ENCODE assay signal across 16 cellular contexts in genomic region chr9:98978231-98978681, GRCh38. TPM values are rescaled to one million over a fixed set of nuclear protein-coding genes. Genes with fewer than 3 reads are reported as not detected.
DNase-seq lines count a peak whose midpoint lies in the region; TF ChIP-seq lines count a peak whose summit lies in the region.
"Had no signal": no experiment of that assay in that cellular context is flagged by ENCODE, and none has a peak within 500 bp of the region (broad histone marks: within the 10 kb centered on the region; RNA-seq: fewer than 3 reads in every experiment).

No MANE protein-coding gene starts in this region.

- intact Hi-C loops in MCF 10A (cut with micrococcal nuclease) = no loop called here

- in situ Hi-C loops in GM13977 (cut with MboI; ENCODE audit: low pct_unique_long_range_greater_than_20kb, low sequenced_read_pairs, unreplicated experiment) = no loop called here

- H3K27me3 ChIP-seq in mesenchymal stem cell (ENCODE audit: control insufficient read depth in 1 of 2, insufficient read depth in 1 of 2, low read length in 2 of 2) (peaks cover 7 to 55% of the 10 kb centered on the region in 2 experiments), subcutaneous abdominal adipose tissue (ENCODE audit: control insufficient read depth in 5 of 5, insufficient read depth in 4 of 5, low read length in 5 of 5) (no peaks in the 10 kb centered on the region)
- H3K27me3 ChIP-seq: right lobe of liver had no signal

- no peaks in the 10 kb centered on the region for H3K36me3 ChIP-seq in mesenchymal stem cell (ENCODE audit: control insufficient read depth in 1 of 2, insufficient read depth in 2 of 2, low read depth in 1 of 2, low read length in 2 of 2)
- H3K36me3 ChIP-seq in subcutaneous abdominal adipose tissue (ENCODE audit: control insufficient read depth in 5 of 5, insufficient read depth in 5 of 5, low read length in 5 of 5) = no peaks in the 10 kb centered on the region
- H3K36me3 ChIP-seq: right lobe of liver had no signal

- peaks cover 21% of the 10 kb centered on the region for H3K27me3 Mint-ChIP-seq in MCF 10A (ENCODE audit: insufficient read depth, unreplicated experiment)

- no peak overlapping the region for H2BK120ac ChIP-seq in mesenchymal stem cell (ENCODE audit: low read depth, low read length)

- TF ChIP-seq CTCF in MCF 10A (IDR thresholded peaks at IDR 0.05; ENCODE audit: unreplicated experiment) (no peak), GM13977 (IDR thresholded peaks at IDR 0.05; ENCODE audit: extremely low read depth, insufficient read depth, missing control alignments) (no peak)

- TF ChIP-seq RAD21 in Ishikawa (IDR thresholded peaks at IDR 0.05; ENCODE audit: low read depth) = no peak

- no peaks in the 10 kb centered on the region for H3K36me3 Mint-ChIP-seq in MCF 10A (ENCODE audit: insufficient read depth, unreplicated experiment)
- H3K36me3 Mint-ChIP-seq: CD8-positive, alpha-beta memory T cell had no signal

- DNase-seq in brain pericyte (ENCODE audit: low read depth, low spot score) (peak; percentile 68), mesenchymal stem cell (peak; percentile 75), cortex of kidney (lab: John Stamatoyannopoulos, UW) (no peak), MCF 10A (ENCODE audit: unreplicated experiment) (no peak), GM13977 (ENCODE audit: low spot score) (no peak)
- DNase-seq in activated CD4-positive, CD25-positive, alpha-beta regulatory T cell (lab: John Stamatoyannopoulos, UW) = no peak
- DNase-seq: activated CD4-positive, alpha-beta memory T cell treated with anti-CD3 and anti-CD28 coated beads, Interleukin-2, amount 10 ng/mL, durations not matched to agents 7 days and 5 days; activated effector memory CD4-positive, alpha-beta T cell treated with anti-CD3 and anti-CD28 coated beads, Interleukin-2, amount 50 U/mL, for 16 hours; CD8-positive, alpha-beta memory T cell; central memory CD4-positive, alpha-beta T cell; erythroblast; NCI-H526; right lobe of liver had no signal

- H4K91ac ChIP-seq in mesenchymal stem cell (ENCODE audit: low read length) = no peak overlapping the region

- no peak overlapping the region for H3K4me3 Mint-ChIP-seq in MCF 10A (ENCODE audit: unreplicated experiment)
- H3K4me3 Mint-ChIP-seq: activated CD4-positive, alpha-beta memory T cell treated with anti-CD3 and anti-CD28 coated beads, Interleukin-2, amount 10 ng/mL, durations not matched to agents 7 days and 5 days; CD8-positive, alpha-beta memory T cell had no signal

- no peak overlapping the region for H3K4ac ChIP-seq in mesenchymal stem cell (ENCODE audit: low read depth in 1 of 2, low read length in 2 of 2)

- peak overlapping the region; percentile 19 for H3K9ac ChIP-seq in mesenchymal stem cell (ENCODE audit: low read length)
- peak overlapping the region in 3 of 5 donors; percentile 17 to 60 (median 29) for H3K9ac ChIP-seq in subcutaneous abdominal adipose tissue (ENCODE audit: low read length in 5 of 5)

- no peak overlapping the region for H4K8ac ChIP-seq in mesenchymal stem cell (ENCODE audit: low read length)

- H2AFZ ChIP-seq in mesenchymal stem cell (ENCODE audit: low read depth, low read length) = no peak overlapping the region

- WGBS in mesenchymal stem cell = 35% methylated on average over 3 of the region's 5 CpGs

- no TSS peak for BruUV-seq in MCF 10A (replicated peaks; lab: Mats Ljungman, UMichigan)

- H2AK5ac ChIP-seq in mesenchymal stem cell (ENCODE audit: low read length, severe bottlenecking) = no peak overlapping the region

- H3K4me2 ChIP-seq in mesenchymal stem cell (ENCODE audit: low read length, poor library complexity, severe bottlenecking) = no peak overlapping the region

- H3K27ac Mint-ChIP-seq in MCF 10A (ENCODE audit: low read depth, unreplicated experiment) = no peak overlapping the region
- H3K27ac Mint-ChIP-seq: activated CD4-positive, alpha-beta memory T cell treated with anti-CD3 and anti-CD28 coated beads, Interleukin-2, amount 10 ng/mL, durations not matched to agents 7 days and 5 days had no signal

- H3K14ac ChIP-seq in mesenchymal stem cell (ENCODE audit: low read length in 2 of 2) = no peak overlapping the region

- no peak overlapping the region for H2BK15ac ChIP-seq in mesenchymal stem cell (ENCODE audit: low read depth, poor library complexity, severe bottlenecking)

- H3K4me1 ChIP-seq in mesenchymal stem cell (ENCODE audit: control insufficient read depth, insufficient read depth, low read depth, low read length) = peaks cover 21% of the 10 kb centered on the region
- peaks cover 31 to 71% (median 55%) of the 10 kb centered on the region in 5 donors for H3K4me1 ChIP-seq in subcutaneous abdominal adipose tissue (ENCODE audit: control insufficient read depth in 5 of 5, insufficient read depth in 5 of 5, low read length in 5 of 5)
- H3K4me1 ChIP-seq: right lobe of liver had no signal

- H3K79me1 ChIP-seq in mesenchymal stem cell (replicated peaks; ENCODE audit: low read length, poor library complexity, severe bottlenecking) = no peaks in the 10 kb centered on the region

- H3K23ac ChIP-seq in mesenchymal stem cell (ENCODE audit: low read length in 2 of 2) = no peak overlapping the region

- H3K9me3 ChIP-seq in mesenchymal stem cell (ENCODE audit: control insufficient read depth, low read length) = no peaks in the 10 kb centered on the region
- no peaks in the 10 kb centered on the region for H3K9me3 ChIP-seq in subcutaneous abdominal adipose tissue (ENCODE audit: control insufficient read depth in 5 of 5, low read length in 5 of 5)
- H3K9me3 ChIP-seq: right lobe of liver had no signal

- H3K27ac ChIP-seq in mesenchymal stem cell (ENCODE audit: low read length, poor library complexity, severe bottlenecking) (no peak overlapping the region), subcutaneous abdominal adipose tissue (ENCODE audit: low read depth, low read length) (peak overlapping the region; percentile 82)
- H3K27ac ChIP-seq: right lobe of liver had no signal

- H3K4me3 ChIP-seq in mesenchymal stem cell (ENCODE audit: insufficient read depth in 1 of 2, low read depth in 1 of 2, low read length in 2 of 2) (no peak overlapping the region), subcutaneous abdominal adipose tissue (ENCODE audit: low read depth in 1 of 5, low read length in 5 of 5) (no peak overlapping the region)
- H3K4me3 ChIP-seq: right lobe of liver had no signal

- H2BK5ac ChIP-seq in mesenchymal stem cell (ENCODE audit: low read depth, low read length, poor library complexity, severe bottlenecking) = no peak overlapping the region

- H3K9me3 Mint-ChIP-seq in MCF 10A (ENCODE audit: unreplicated experiment) = no peaks in the 10 kb centered on the region
- H3K9me3 Mint-ChIP-seq: activated CD4-positive, alpha-beta memory T cell treated with anti-CD3 and anti-CD28 coated beads, Interleukin-2, amount 10 ng/mL, durations not matched to agents 7 days and 5 days; CD8-positive, alpha-beta memory T cell had no signal

- POLR2A ChIA-PET in MCF 10A (lab: Yijun Ruan, JAX) = interaction anchor here (0.6 kb wide), 1 partner anchor 29 kb away, joined by 3 read pairs; no protein-coding TSS in a partner anchor

- H2BK12ac ChIP-seq in mesenchymal stem cell (ENCODE audit: low read length in 2 of 2) = no peak overlapping the region

- H3K4me1 Mint-ChIP-seq in MCF 10A (ENCODE audit: insufficient read depth, unreplicated experiment) = no peaks in the 10 kb centered on the region

- CTCF ChIA-PET in MCF 10A (lab: Yijun Ruan, JAX) = interaction anchor here (1.4 to 8.4 kb wide), 4 partner anchors 20 to 162 kb away, joined by 6 to 96 read pairs (median 10); no protein-coding TSS in a partner anchor

- peak; percentile 32; the same call in 1 of the 2 replicates for TF ChIP-seq EP300 in Ishikawa (IDR thresholded peaks at IDR 0.05; ENCODE audit: borderline replicate concordance)

- H3K18ac ChIP-seq in mesenchymal stem cell (ENCODE audit: low read depth in 1 of 2, low read length in 2 of 2) = no peak overlapping the region

TF ChIP-seq in Ishikawa, 13 proteins besides CTCF, POLR2A, EP300 and RAD21:
- TF ChIP-seq EGR1 (IDR thresholded peaks at IDR 0.05) (no peak), CREB1 (IDR thresholded peaks at IDR 0.05; ENCODE audit: low read depth) (no peak), YY1 (IDR thresholded peaks at IDR 0.05; ENCODE audit: low read depth) (no peak), NFIC (IDR thresholded peaks at IDR 0.05) (peak; percentile 50), USF1 (IDR thresholded peaks at IDR 0.05) (no peak), TCF12 (IDR thresholded peaks at IDR 0.05; ENCODE audit: low read depth) (no peak), ZBTB7A (IDR thresholded peaks at IDR 0.05; ENCODE audit: low read depth) (no peak)

RNA-seq across cellular contexts. Expression of gene COL15A1, which starts 34.5 kb away (rescaled TPM):
- polyA plus RNA-seq in mesenchymal stem cell (2013, experiment 1 of 2) = 4.3 TPM
- polyA plus RNA-seq in mesenchymal stem cell (2013, experiment 2 of 2) = 4.2 TPM
- not detected in 2 replicates for total RNA-seq in MCF 10A (2022)
- total RNA-seq: CD8-positive, alpha-beta memory T cell; HT-29 had no signal

Comparison
In these comparisons a context has a peak if more than half of its experiments do, and no peak if none do; other contexts are left out.
1. DNase-seq: peak in brain pericyte (single experiment) and mesenchymal stem cell (single experiment); none in cortex of kidney (single experiment), MCF 10A (single experiment), activated CD4-positive, CD25-positive, alpha-beta regulatory T cell (0 of 4) and GM13977 (single experiment).